In genomic region chr19:48938256-48938655, GRCh38 we compare ENCODE assay signal across 19 cellular contexts. TPM values are rescaled to one million over a fixed set of nuclear protein-coding genes. Genes with fewer than 3 reads are reported as not detected.
DNase-seq lines count a peak whose midpoint lies in the region; ATAC-seq, FAIRE-seq and TF ChIP-seq lines count a peak whose summit lies in the region.
"Had no signal": no experiment of that assay in that cellular context is flagged by ENCODE, and none has a peak within 500 bp of the region (broad histone marks: within the 10 kb centered on the region; RNA-seq: fewer than 3 reads in every experiment).

No MANE protein-coding gene starts in this region.

- no peak for FAIRE-seq in GM12878 (lab: Jason Lieb, UNC)

- H3K36me3 ChIP-seq in BLaER1 (peaks cover 13% of the 10 kb centered on the region), GM12878 (ENCODE audit: control insufficient read depth in 2 of 2, insufficient read depth in 2 of 2, low read length in 1 of 2) (no peaks in the 10 kb centered on the region), osteoblast (ENCODE audit: insufficient read depth, low read length) (no peaks in the 10 kb centered on the region)

- H4K20me1 ChIP-seq in BLaER1 (no peaks in the 10 kb centered on the region), GM12878 (ENCODE audit: control insufficient read depth, insufficient read depth) (no peaks in the 10 kb centered on the region), osteoblast (ENCODE audit: insufficient read depth, low read length) (no peaks in the 10 kb centered on the region)
- H4K20me1 ChIP-seq: BLaER1 treated with 17β-estradiol and CSF1 and Interleukin-3, amounts not matched to agents 10 nM and 100 nM had no signal

- no peak for TF ChIP-seq RAD21 in GM12878 (IDR thresholded peaks at IDR 0.05; ENCODE audit: insufficient read depth, low read depth, low read length)

- CTCF ChIA-PET in GM12878 (lab: Yijun Ruan, JAX) = no interaction called here

- intact Hi-C loops in GM12878 (cut with micrococcal nuclease; ENCODE audit: unreplicated experiment) = no loop called here

- RAD21 ChIA-PET in GM12878 (lab: Charles Lee; ENCODE audit: unreplicated experiment) = no interaction called here

- H2AFZ ChIP-seq in GM12878 (ENCODE audit: control insufficient read depth, low read depth, low read length) = no peak overlapping the region
- no peak overlapping the region for H2AFZ ChIP-seq in osteoblast (ENCODE audit: low read length)

- H3K27ac ChIP-seq in BLaER1 (no peak overlapping the region), GM12878 (ENCODE audit: control insufficient read depth, insufficient read depth) (no peak overlapping the region), osteoblast (ENCODE audit: low read depth, low read length) (no peak overlapping the region)
- H3K27ac ChIP-seq: BLaER1 treated with 17β-estradiol and CSF1 and Interleukin-3, amounts not matched to agents 10 nM and 100 nM; HL-60 had no signal

- H3K4me1 ChIP-seq in BLaER1 (peaks cover 19% of the 10 kb centered on the region), GM12878 (ENCODE audit: control insufficient read depth, insufficient read depth, low read length) (peaks cover 5% of the 10 kb centered on the region; the same call in 1 of the 2 replicates), osteoblast (ENCODE audit: insufficient read depth, low read length) (no peaks in the 10 kb centered on the region)

- no peak for TF ChIP-seq POLR2A in GM12878 (IDR thresholded peaks at IDR 0.05; ENCODE audit: low read depth, low read length)

- ATAC-seq in GM12878 = no peak
- no peak for ATAC-seq in HG03469 (IDR thresholded peaks at IDR 0.05; ENCODE audit: unreplicated experiment)
- no peak for ATAC-seq in HG03442 (IDR thresholded peaks at IDR 0.05; ENCODE audit: unreplicated experiment)
- ATAC-seq: CD8-positive, alpha-beta T cell; HCT116 had no signal

- H3K4me3 ChIP-seq in BLaER1 (no peak overlapping the region), GM12878 (no peak overlapping the region), osteoblast (ENCODE audit: insufficient read depth, low read length) (no peak overlapping the region)
- H3K4me3 ChIP-seq: BLaER1 treated with 17β-estradiol and CSF1 and Interleukin-3, amounts not matched to agents 10 nM and 100 nM had no signal

- DNase-seq in GM12878 (ENCODE audit: low read depth, low spot score) (no peak), osteoblast (ENCODE audit: insufficient read length, low spot score, missing footprints) (peak; percentile 29)
- DNase-seq: 8988T; Calu3; CD8-positive, alpha-beta T cell; DMS79 treated with DMSO at 0.1 percent for 48 hours; GF-D8; GOT3; H7; IMR-90; KBM-7 had no signal

- no peaks in the 10 kb centered on the region for H3K79me2 ChIP-seq in GM12878 (ENCODE audit: control insufficient read depth, insufficient read depth, low read length)
- no peaks in the 10 kb centered on the region for H3K79me2 ChIP-seq in osteoblast (ENCODE audit: insufficient read depth, low read length)

- H3K9ac ChIP-seq in BLaER1 = no peak overlapping the region
- H3K9ac ChIP-seq in GM12878 (ENCODE audit: control insufficient read depth, insufficient read depth, low read length) = no peak overlapping the region
- H3K9ac ChIP-seq: BLaER1 treated with 17β-estradiol and CSF1 and Interleukin-3, amounts not matched to agents 10 nM and 100 nM had no signal

- H3K27me3 ChIP-seq in BLaER1 = peaks cover 12% of the 10 kb centered on the region
- 0 out of 4 replicates have a peak, but pooled peaks cover 0 to under 1% of the 10 kb centered on the region in 2 experiments for H3K27me3 ChIP-seq in GM12878 (replicated peaks in 1 of 2; ENCODE audit: control insufficient read depth in 2 of 2, insufficient read depth in 2 of 2, low read length in 1 of 2)
- H3K27me3 ChIP-seq in osteoblast (ENCODE audit: insufficient read depth, low read length) = no peaks in the 10 kb centered on the region

- WGBS in GM12878 (ENCODE audit: insufficient coverage, insufficient replicate concordance, low lambda C conversion rate, missing lambda C conversion rate) = 89% methylated on average over 7 of the region's 7 CpGs

- SMC1A ChIA-PET in GM12878 (lab: Charles Lee; ENCODE audit: uncharacterized antibody, unreplicated experiment) = interaction anchor here (0.7 kb wide), 1 partner anchor 93 kb away, joined by 3 read pairs; no protein-coding TSS in a partner anchor

- no peak for TF ChIP-seq EP300 in GM12878 (IDR thresholded peaks at IDR 0.05; ENCODE audit: borderline replicate concordance in 1 of 2, control insufficient read depth in 1 of 2, low read depth in 2 of 2, low read length in 2 of 2)

- no TSS peak for BruUV-seq in GM12878 (replicated peaks; lab: Mats Ljungman, UMichigan)

- peaks cover 20% of the 10 kb centered on the region for H3K9me3 ChIP-seq in BLaER1
- H3K9me3 ChIP-seq in GM12878 (replicated peaks; ENCODE audit: control insufficient read depth, insufficient read depth, low read length) = no peaks in the 10 kb centered on the region; the same call in 2 of the 3 replicates
- peaks cover 4% of the 10 kb centered on the region for H3K9me3 ChIP-seq in osteoblast (ENCODE audit: low read depth, low read length)

- peak overlapping the region; percentile 39 for H3K4me2 ChIP-seq in BLaER1
- H3K4me2 ChIP-seq in GM12878 (ENCODE audit: control insufficient read depth, insufficient read depth) = no peak overlapping the region
- no peak overlapping the region for H3K4me2 ChIP-seq in osteoblast (ENCODE audit: insufficient read depth, low read length)

- POLR2A ChIA-PET in GM12878 (lab: Charles Lee) = interaction anchor here (0.6 kb wide), 2 partner anchors 16 to 68 kb away, joined by 3 read pairs; no protein-coding TSS in a partner anchor

- in situ Hi-C loops in GM12878 (cut with MboI) = no loop called here

- no peak for TF ChIP-seq CTCF in GM12878 (IDR thresholded peaks at IDR 0.05 in 2 of 3, conservative IDR thresholded peaks at IDR 0.05 in 1 of 3; ENCODE audit: control insufficient read depth in 2 of 3, extremely low read depth in 1 of 3, insufficient read depth in 1 of 3, low read depth in 3 of 3, low read length in 3 of 3)
- no peak for TF ChIP-seq CTCF in osteoblast (IDR thresholded peaks at IDR 0.05; ENCODE audit: extremely low read depth, low read depth, low read length)

RNA-seq across cellular contexts. Expression of gene DHDH, which starts 4.8 kb away (rescaled TPM):
- total RNA-seq in GM12878 (2013; cell fraction: nucleolus; rRNA removed) = not detected in 2 replicates
- total RNA-seq in GM12878 (2014; rRNA removed) (not detected in 2 replicates), GM12878 (2014; rRNA removed; fragmentation: Illumina TruSeq; extraction: Trizol) (not detected in 2 replicates), GM12878 (2021) (not detected in 2 replicates), osteoblast (0.29 and 0.36 TPM in 2 replicates)
- polyA plus RNA-seq in GM12878 (2011; ENCODE audit: low read depth) = not detected
- polyA plus RNA-seq in GM12878 (2011; rRNA removed) (0.15 and 0.23 TPM in 2 replicates), GM12878 (2014; fragmentation: Illumina TruSeq; extraction: Trizol) (not detected in 2 replicates), GM12878 (2014; fragmentation: Nextera tagmentation; extraction: Ambion mirVana) (under 1 TPM in 1 of 2 experiments, not detected in 1; 0.13 TPM), GM12878 (2014; rRNA removed) (0.19 TPM in 1 of 2 replicates, not detected in the other), GM12878 (2016; fragmentation: Nextera tagmentation; extraction: Ambion mirVana) (under 1 TPM in 1 of 2 experiments, not detected in 1; 0.21 TPM)
- 0.25 and 0.28 TPM in 2 replicates for polyA plus RNA-seq in GM12878 (2011; cell fraction: cytosol; rRNA removed)
- 0.16 and 0.26 TPM in 2 replicates for polyA plus RNA-seq in GM12878 (2011; cell fraction: nucleus; rRNA removed)
- 1.1 and 1.2 TPM in 2 replicates for polyA plus RNA-seq in GM12878 (2012)
- not detected in 2 replicates for polyA minus RNA-seq in GM12878 (2011; rRNA and poly(A)+ RNA removed)
- polyA minus RNA-seq in GM12878 (2011; cell fraction: cytosol; rRNA and poly(A)+ RNA removed) = not detected in 2 replicates
- not detected in 2 replicates for polyA minus RNA-seq in GM12878 (2011; cell fraction: nucleus; rRNA and poly(A)+ RNA removed)
- total RNA-seq: A673, H7, HT1080 had no signal

RNA-seq across cellular contexts. Expression of gene BAX, which starts 16.4 kb away (rescaled TPM):
- 45.7 and 48.8 TPM in 2 replicates for total RNA-seq in GM12878 (2013; cell fraction: nucleolus; rRNA removed)
- total RNA-seq in GM12878 (2014; rRNA removed) = 114 and 119 TPM in 2 replicates
- total RNA-seq in GM12878 (2014; rRNA removed; fragmentation: Illumina TruSeq; extraction: Trizol) = 73.1 and 73.4 TPM in 2 replicates
- total RNA-seq in GM12878 (2021) = 221 and 223 TPM in 2 replicates
- polyA plus RNA-seq in GM12878 (2011; ENCODE audit: low read depth) = 270 TPM
- polyA plus RNA-seq in GM12878 (2011; rRNA removed) = 104 and 163 TPM in 2 replicates
- polyA plus RNA-seq in GM12878 (2011; cell fraction: cytosol; rRNA removed) = 226 and 231 TPM in 2 replicates
- polyA plus RNA-seq in GM12878 (2011; cell fraction: nucleus; rRNA removed) = 190 and 218 TPM in 2 replicates
- 155 and 219 TPM in 2 replicates for polyA plus RNA-seq in GM12878 (2012)
- 61.4 and 122 TPM in 2 replicates for polyA plus RNA-seq in GM12878 (2014; fragmentation: Illumina TruSeq; extraction: Trizol)
- polyA plus RNA-seq in GM12878 (2014; fragmentation: Nextera tagmentation; extraction: Ambion mirVana) = 10 to 100 TPM in 1 of 2 experiments, 1 to 10 TPM in 1; 7.2 to 15.3 TPM
- polyA plus RNA-seq in GM12878 (2014; rRNA removed) = 205 and 237 TPM in 2 replicates
- polyA plus RNA-seq in GM12878 (2016; fragmentation: Nextera tagmentation; extraction: Ambion mirVana) = 100 to 1,000 TPM; 152 to 164 TPM
- 47.0 and 93.4 TPM in 2 replicates for polyA minus RNA-seq in GM12878 (2011; rRNA and poly(A)+ RNA removed)
- polyA minus RNA-seq in GM12878 (2011; cell fraction: cytosol; rRNA and poly(A)+ RNA removed) = 68.7 and 69.7 TPM in 2 replicates
- polyA minus RNA-seq in GM12878 (2011; cell fraction: nucleus; rRNA and poly(A)+ RNA removed) = 66.3 and 104 TPM in 2 replicates
- total RNA-seq in osteoblast = 78.4 and 78.9 TPM in 2 replicates

RNA-seq across cellular contexts. Expression of gene FTL, which starts 26.9 kb away (rescaled TPM):
- 86.0 and 88.4 TPM in 2 replicates for total RNA-seq in GM12878 (2013; cell fraction: nucleolus; rRNA removed)
- 1,329 and 1,429 TPM in 2 replicates for total RNA-seq in GM12878 (2014; rRNA removed)
- total RNA-seq in GM12878 (2014; rRNA removed; fragmentation: Illumina TruSeq; extraction: Trizol) = 1,207 and 1,334 TPM in 2 replicates
- total RNA-seq in GM12878 (2021) = 994 and 1,017 TPM in 2 replicates
- polyA plus RNA-seq in GM12878 (2011; ENCODE audit: low read depth) = 1,181 TPM
- polyA plus RNA-seq in GM12878 (2011; rRNA removed) = 148 and 364 TPM in 2 replicates
- 1,075 and 1,106 TPM in 2 replicates for polyA plus RNA-seq in GM12878 (2011; cell fraction: cytosol; rRNA removed)
- polyA plus RNA-seq in GM12878 (2011; cell fraction: nucleus; rRNA removed) = 345 and 359 TPM in 2 replicates
- 1,628 and 2,313 TPM in 2 replicates for polyA plus RNA-seq in GM12878 (2012)
- polyA plus RNA-seq in GM12878 (2014; fragmentation: Illumina TruSeq; extraction: Trizol) = 1,187 and 1,762 TPM in 2 replicates
- 1,000 to 10,000 TPM; 5,502 to 8,913 TPM for polyA plus RNA-seq in GM12878 (2014; fragmentation: Nextera tagmentation; extraction: Ambion mirVana)
- polyA plus RNA-seq in GM12878 (2014; rRNA removed) = 1,363 and 1,437 TPM in 2 replicates
- polyA plus RNA-seq in GM12878 (2016; fragmentation: Nextera tagmentation; extraction: Ambion mirVana) = 1,000 to 10,000 TPM; 4,849 to 4,896 TPM
- 168 and 426 TPM in 2 replicates for polyA minus RNA-seq in GM12878 (2011; rRNA and poly(A)+ RNA removed)
- 172 and 175 TPM in 2 replicates for polyA minus RNA-seq in GM12878 (2011; cell fraction: cytosol; rRNA and poly(A)+ RNA removed)
- polyA minus RNA-seq in GM12878 (2011; cell fraction: nucleus; rRNA and poly(A)+ RNA removed) = 67.8 and 78.5 TPM in 2 replicates
- 3,966 and 4,197 TPM in 2 replicates for total RNA-seq in osteoblast

RNA-seq across cellular contexts. Expression of gene NUCB1, which starts 38.1 kb away (rescaled TPM):
- total RNA-seq in GM12878 (2013; cell fraction: nucleolus; rRNA removed) = 118 and 121 TPM in 2 replicates
- total RNA-seq in GM12878 (2014; rRNA removed) (41.8 and 48.6 TPM in 2 replicates), GM12878 (2014; rRNA removed; fragmentation: Illumina TruSeq; extraction: Trizol) (31.7 and 33.0 TPM in 2 replicates), GM12878 (2021) (80.2 and 82.4 TPM in 2 replicates), osteoblast (242 and 300 TPM in 2 replicates)
- polyA plus RNA-seq in GM12878 (2011; ENCODE audit: low read depth) = 41.2 TPM
- polyA plus RNA-seq in GM12878 (2011; rRNA removed) (19.3 and 40.3 TPM in 2 replicates), GM12878 (2014; fragmentation: Illumina TruSeq; extraction: Trizol) (13.9 and 32.5 TPM in 2 replicates), GM12878 (2014; fragmentation: Nextera tagmentation; extraction: Ambion mirVana) (1 to 10 TPM; 1.8 to 3.2 TPM), GM12878 (2014; rRNA removed) (77.7 and 94.2 TPM in 2 replicates), GM12878 (2016; fragmentation: Nextera tagmentation; extraction: Ambion mirVana) (100 to 1,000 TPM; 112 TPM)
- 53.1 and 63.0 TPM in 2 replicates for polyA plus RNA-seq in GM12878 (2011; cell fraction: cytosol; rRNA removed)
- 77.6 and 86.5 TPM in 2 replicates for polyA plus RNA-seq in GM12878 (2011; cell fraction: nucleus; rRNA removed)
- 97.8 and 107 TPM in 2 replicates for polyA plus RNA-seq in GM12878 (2012)
- polyA minus RNA-seq in GM12878 (2011; rRNA and poly(A)+ RNA removed) = 14.6 and 32.7 TPM in 2 replicates
- 16.6 and 18.4 TPM in 2 replicates for polyA minus RNA-seq in GM12878 (2011; cell fraction: cytosol; rRNA and poly(A)+ RNA removed)
- 15.7 and 20.2 TPM in 2 replicates for polyA minus RNA-seq in GM12878 (2011; cell fraction: nucleus; rRNA and poly(A)+ RNA removed)

RNA-seq across cellular contexts. Expression of gene TULP2, which starts 39.7 kb away (rescaled TPM):
- 0.64 and 1.1 TPM in 2 replicates for total RNA-seq in GM12878 (2013; cell fraction: nucleolus; rRNA removed)
- total RNA-seq in GM12878 (2014; rRNA removed) (0.49 and 0.56 TPM in 2 replicates), GM12878 (2014; rRNA removed; fragmentation: Illumina TruSeq; extraction: Trizol) (0.14 and 0.22 TPM in 2 replicates), GM12878 (2021) (0.82 and 1.2 TPM in 2 replicates), osteoblast (not detected in 2 replicates)
- polyA plus RNA-seq in GM12878 (2011; ENCODE audit: low read depth) = 0.28 TPM
- polyA plus RNA-seq in GM12878 (2011; rRNA removed) (0.26 and 0.45 TPM in 2 replicates), GM12878 (2014; fragmentation: Illumina TruSeq; extraction: Trizol) (0.31 and 0.57 TPM in 2 replicates), GM12878 (2014; fragmentation: Nextera tagmentation; extraction: Ambion mirVana) (under 1 TPM in 1 of 2 experiments, not detected in 1; 0.62 TPM), GM12878 (2014; rRNA removed) (0.69 and 1.5 TPM in 2 replicates), GM12878 (2016; fragmentation: Nextera tagmentation; extraction: Ambion mirVana) (under 1 TPM; 0.17 to 0.18 TPM)
- 0.28 and 0.51 TPM in 2 replicates for polyA plus RNA-seq in GM12878 (2011; cell fraction: cytosol; rRNA removed)
- polyA plus RNA-seq in GM12878 (2011; cell fraction: nucleus; rRNA removed) = 0.19 and 0.40 TPM in 2 replicates
- polyA plus RNA-seq in GM12878 (2012) = 0.70 and 0.84 TPM in 2 replicates
- polyA minus RNA-seq in GM12878 (2011; rRNA and poly(A)+ RNA removed) = 0.15 and 0.52 TPM in 2 replicates
- polyA minus RNA-seq in GM12878 (2011; cell fraction: cytosol; rRNA and poly(A)+ RNA removed) = not detected in 2 replicates
- polyA minus RNA-seq in GM12878 (2011; cell fraction: nucleus; rRNA and poly(A)+ RNA removed) = 0.12 TPM in 1 of 2 replicates, not detected in the other
- total RNA-seq: A673; Calu3; CD8-positive, alpha-beta T cell; HT1080 had no signal
